34 cellular contexts compared by ENCODE assay signal in the genomic region with DNA sequence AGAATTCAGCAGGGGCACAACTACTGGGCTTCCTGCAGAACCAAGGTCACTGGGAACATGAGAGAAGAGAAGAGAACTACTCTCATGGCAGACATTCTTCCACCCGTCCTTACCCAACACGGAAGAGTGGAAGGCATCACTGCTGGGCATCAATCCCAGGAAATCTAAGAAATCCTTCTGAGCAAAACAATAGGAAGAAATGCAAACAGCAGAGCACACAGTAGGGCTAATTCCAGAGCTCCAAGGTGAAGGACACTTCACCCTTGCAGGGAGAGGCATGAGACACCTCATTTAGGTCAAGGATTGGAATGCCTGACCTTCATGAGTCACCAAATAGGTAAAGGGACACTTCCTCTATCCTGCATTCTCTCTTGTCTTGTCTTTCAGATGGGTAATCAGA. TPM values are rescaled to one million over a fixed set of nuclear protein-coding genes. Genes with fewer than 3 reads are reported as not detected.
"Had no signal": no experiment of that assay in that cellular context is flagged by ENCODE, and none has a peak within 500 bp of the region (broad histone marks: within the 10 kb centered on the region; RNA-seq: fewer than 3 reads in every experiment).

No MANE protein-coding gene starts in this region.

- H3K4me3 ChIP-seq: colonic mucosa, esophagus squamous epithelium, gastrocnemius medialis, heart right ventricle, left ventricle myocardium inferior, lower lobe of right lung, mucosa of descending colon had no signal

- DNase-seq: colonic mucosa; cortex of kidney; effector CD8-positive, alpha-beta T cell; effector memory CD8-positive, alpha-beta T cell; endodermal cell; erythroblast; esophagus squamous epithelium; foreskin fibroblast; foreskin melanocyte; gastrocnemius medialis; glutamatergic neuron; head of caudate nucleus; heart right ventricle; hippocampal formation; left colon; left ventricle myocardium inferior; lower lobe of right lung; mesenchymal stem cell; mucosa of descending colon; naive B cell had no signal

- H3K36me3 ChIP-seq: colonic mucosa, esophagus squamous epithelium, gastrocnemius medialis, heart right ventricle, left ventricle myocardium inferior, lower lobe of right lung had no signal

- H3K27ac ChIP-seq: colonic mucosa, epithelial cell of prostate, esophagus squamous epithelium, gastrocnemius medialis, heart right ventricle, left ventricle myocardium inferior, lower lobe of right lung had no signal

- ATAC-seq: effector memory CD8-positive, alpha-beta T cell; esophagus mucosa; gastrocnemius medialis; heart right ventricle; left colon; left lobe of liver; lower lobe of right lung; mucosa of descending colon had no signal

- H3K27me3 ChIP-seq: colonic mucosa, gastrocnemius medialis had no signal

- FAIRE-seq: endometrium, islet of Langerhans, keratinocyte had no signal

- H3K4me1 ChIP-seq: colonic mucosa, esophagus squamous epithelium, gastrocnemius medialis, heart right ventricle, left ventricle myocardium inferior, lower lobe of right lung had no signal

RNA-seq across cellular contexts. Expression of gene ERVV-2, which starts 2.8 kb away (rescaled TPM):
- total RNA-seq: colonic mucosa, dermis microvascular lymphatic vessel endothelial cell, endodermal cell, esophagus mucosa, esophagus squamous epithelium, gastrocnemius medialis, glomerular endothelial cell, heart right ventricle, kidney epithelial cell, left colon, left lobe of liver, left ventricle myocardium inferior, lower leg skin, lower lobe of right lung, lung microvascular endothelial cell, mesenteric fat pad, mesothelial cell of epicardium, mucosa of descending colon, myocyte had no signal
- polyA plus RNA-seq: heart right ventricle, keratinocyte had no signal

RNA-seq across cellular contexts. Expression of gene ERVV-1, which starts 33.7 kb away (rescaled TPM):
- total RNA-seq: colonic mucosa, dermis microvascular lymphatic vessel endothelial cell, endodermal cell, esophagus mucosa, esophagus squamous epithelium, glomerular endothelial cell, kidney epithelial cell, left colon, left lobe of liver, lower leg skin, lower lobe of right lung, lung microvascular endothelial cell, mesenteric fat pad, mucosa of descending colon, myocyte had no signal
- polyA plus RNA-seq: keratinocyte had no signal
